In genomic region chr3:128946411-128946810, GRCh38 we compare ENCODE assay signal across 29 cellular contexts. TPM values are rescaled to one million over a fixed set of nuclear protein-coding genes. Genes with fewer than 3 reads are reported as not detected.
A peak's percentile ranks its signal among the peaks of the same experiment; 100 is the strongest.
DNase-seq lines count a peak whose midpoint lies in the region; ATAC-seq and TF ChIP-seq lines count a peak whose summit lies in the region.
"Had no signal": no experiment of that assay in that cellular context is flagged by ENCODE, and none has a peak within 500 bp of the region (broad histone marks: within the 10 kb centered on the region; RNA-seq: fewer than 3 reads in every experiment).

No MANE protein-coding gene starts in this region.

- no peak for TF ChIP-seq CTCF in fibroblast of pulmonary artery (IDR thresholded peaks at IDR 0.05; ENCODE audit: low read length, missing control alignments)

- no peak for ATAC-seq in GM21737 (IDR thresholded peaks at IDR 0.05; ENCODE audit: unreplicated experiment)
- ATAC-seq in HG03565 (IDR thresholded peaks at IDR 0.05; ENCODE audit: unreplicated experiment) = no peak
- no peak for ATAC-seq in activated naive CD4-positive, alpha-beta T cell treated with anti-CD3 and anti-CD28 coated beads, Interleukin-2, amount 50 U/mL, for 72 hours
- ATAC-seq in GM21717 (IDR thresholded peaks at IDR 0.05; ENCODE audit: unreplicated experiment) = no peak
- ATAC-seq: activated CD4-positive, CD25-positive, alpha-beta regulatory T cell treated with anti-CD3 and anti-CD28 coated beads, Interleukin-2, amount 50 U/mL, for 24 hours; activated CD8-positive, alpha-beta T cell treated with anti-CD3 and anti-CD28 coated beads for 36 hours; natural killer cell treated with Interleukin-12 subunit alpha and Interleukin-12 subunit beta and Interleukin-15 and Interleukin-18, amount 100 ng/mL, for 72 hours had no signal

- DNase-seq in AG08395 (ENCODE audit: low spot score) (peak; percentile 22), GM04503 (ENCODE audit: low read depth) (peak; percentile 33), RPMI7951 (ENCODE audit: low read depth) (peak; percentile 26), fibroblast of pulmonary artery (ENCODE audit: low read depth) (peak; percentile 19)
- no peak for DNase-seq in activated naive CD4-positive, alpha-beta T cell treated with anti-CD3 and anti-CD28 coated beads, Interleukin-2, amount 50 U/mL, for 72 hours (ENCODE audit: low spot score in 2 of 2)
- DNase-seq: activated CD8-positive, alpha-beta T cell treated with anti-CD3 and anti-CD28 coated beads for 36 hours; aorta; C1 segment of cervical spinal cord; Caco-2; caudate nucleus; dermis blood vessel endothelial cell; DMS79 treated with DMSO at 0.1 percent for 48 hours; GOT3; KBM-7; NCI-H1436; NCI-H510A; ovary; retina; SK-N-SH had no signal

- H3K36me3 Mint-ChIP-seq in activated naive CD4-positive, alpha-beta T cell treated with anti-CD3 and anti-CD28 coated beads, Interleukin-2, amount 50 U/mL, for 72 hours = no peaks in the 10 kb centered on the region
- H3K36me3 Mint-ChIP-seq: activated naive CD4-positive, alpha-beta T cell treated with anti-CD3 and anti-CD28 coated beads, Interleukin-2, amount 50 U/mL, for 24 hours; natural killer cell treated with Interleukin-12 subunit alpha and Interleukin-12 subunit beta and Interleukin-15 and Interleukin-18, amount 100 ng/mL, for 72 hours had no signal

- H3K27ac Mint-ChIP-seq in activated naive CD4-positive, alpha-beta T cell treated with anti-CD3 and anti-CD28 coated beads, Interleukin-2, amount 50 U/mL, for 72 hours = no peak overlapping the region
- H3K27ac Mint-ChIP-seq: activated CD8-positive, alpha-beta T cell treated with anti-CD3 and anti-CD28 coated beads for 36 hours; activated naive CD4-positive, alpha-beta T cell treated with anti-CD3 and anti-CD28 coated beads, Interleukin-2, amount 50 U/mL, for 24 hours; activated T-helper 2 cell treated with anti-CD3 and anti-CD28 coated beads, Interferon-gamma antibody, Interleukin-2, Interleukin-4, amounts not matched to agents 10 μg/mL and 5 μg/mL and 100 μg/mL, durations not matched to agents 14 hours and 24 hours and 36 hours; natural killer cell treated with Interleukin-12 subunit alpha and Interleukin-12 subunit beta and Interleukin-15 and Interleukin-18, amount 100 ng/mL, for 72 hours; T-helper 1 cell treated with Interleukin-12 subunit alpha and Interleukin-12 subunit beta and Interleukin-4 antibody, amounts not matched to agents 30 μg/mL and 1 μg/mL, for 36 hours had no signal

- no peaks in the 10 kb centered on the region for H3K9me3 Mint-ChIP-seq in activated naive CD4-positive, alpha-beta T cell treated with anti-CD3 and anti-CD28 coated beads, Interleukin-2, amount 50 U/mL, for 72 hours
- H3K9me3 Mint-ChIP-seq: activated CD8-positive, alpha-beta T cell treated with anti-CD3 and anti-CD28 coated beads for 36 hours; activated naive CD4-positive, alpha-beta T cell treated with anti-CD3 and anti-CD28 coated beads, Interleukin-2, amount 50 U/mL, for 24 hours; activated T-helper 2 cell treated with anti-CD3 and anti-CD28 coated beads, Interferon-gamma antibody, Interleukin-2, Interleukin-4, amounts not matched to agents 10 μg/mL and 5 μg/mL and 100 μg/mL, durations not matched to agents 14 hours and 24 hours and 36 hours; natural killer cell treated with Interleukin-12 subunit alpha and Interleukin-12 subunit beta and Interleukin-15 and Interleukin-18, amount 100 ng/mL, for 72 hours; T-helper 1 cell treated with Interleukin-12 subunit alpha and Interleukin-12 subunit beta and Interleukin-4 antibody, amounts not matched to agents 30 μg/mL and 1 μg/mL, for 36 hours had no signal

- H3K4me3 ChIP-seq in fibroblast of pulmonary artery (replicated peaks; ENCODE audit: low read depth, low read length) = no peak overlapping the region
- H3K4me3 ChIP-seq: ovary, smooth muscle cell, tibial nerve had no signal

RNA-seq across cellular contexts. Expression of gene CFAP92, which starts 47.5 kb away (rescaled TPM):
- 0.36 TPM in 1 of 2 replicates, not detected in the other for total RNA-seq in RPMI7951 (2014; rRNA removed; shearing (Covaris generic))
- under 1 TPM in 1 of 2 donors, not detected in 1; 0.45 TPM for total RNA-seq in activated naive CD4-positive, alpha-beta T cell treated with anti-CD3 and anti-CD28 coated beads, Interleukin-2, amount 50 U/mL, for 72 hours
- total RNA-seq: activated T-helper 2 cell treated with anti-CD3 and anti-CD28 coated beads, Interferon-gamma antibody, Interleukin-2, Interleukin-4, amounts not matched to agents 10 μg/mL and 5 μg/mL and 100 μg/mL, durations not matched to agents 14 hours and 24 hours and 36 hours had no signal

RNA-seq across cellular contexts. Expression of gene EFCC1, which starts 54.7 kb away (rescaled TPM):
- not detected in 2 replicates for total RNA-seq in RPMI7951 (2014; rRNA removed; shearing (Covaris generic))
- total RNA-seq in activated naive CD4-positive, alpha-beta T cell treated with anti-CD3 and anti-CD28 coated beads, Interleukin-2, amount 50 U/mL, for 72 hours = under 1 TPM in 1 of 2 donors, not detected in 1; 0.18 TPM
- total RNA-seq: smooth muscle cell had no signal

Comparison
In these comparisons a context has a peak if more than half of its experiments do, and no peak if none do; other contexts are left out.
1. DNase-seq: peak in AG08395 (single experiment), GM04503 (single experiment), RPMI7951 (single experiment) and fibroblast of pulmonary artery (single experiment); none in activated naive CD4-positive, alpha-beta T cell treated with anti-CD3 and anti-CD28 coated beads, Interleukin-2, amount 50 U/mL, for 72 hours (0 of 2).